In genomic region chr2:46193356-46193755, GRCh38 we compare ENCODE assay signal across 24 cellular contexts.
DNase-seq lines count a peak whose midpoint lies in the region; ATAC-seq, FAIRE-seq and TF ChIP-seq lines count a peak whose summit lies in the region.
"Had no signal": no experiment of that assay in that cellular context is flagged by ENCODE, and none has a peak within 500 bp of the region (broad histone marks: within the 10 kb centered on the region; RNA-seq: fewer than 3 reads in every experiment).

No MANE protein-coding gene starts in this region.

- H3K9me3 ChIP-seq in KOPT-K1 (ENCODE audit: insufficient read depth, low read length, poor library complexity, severe bottlenecking) (no peaks in the 10 kb centered on the region), HepG2 (ENCODE audit: low read length) (no peaks in the 10 kb centered on the region), sigmoid colon (no peaks in the 10 kb centered on the region)
- H3K9me3 ChIP-seq: BLaER1 treated with 17β-estradiol and CSF1 and Interleukin-3, amounts not matched to agents 10 nM and 100 nM; SJSA1 had no signal

- peaks cover 9% of the 10 kb centered on the region for H3K4me1 Mint-ChIP-seq in activated CD4-positive, alpha-beta T cell treated with anti-CD3 and anti-CD28 coated beads, Interleukin-2, amount 10 ng/mL, durations not matched to agents 24 days and 14 days
- H3K4me1 Mint-ChIP-seq in activated CD4-positive, alpha-beta T cell treated with anti-CD3 and anti-CD28 coated beads for 36 hours = peaks cover 4% of the 10 kb centered on the region
- peaks cover 3% of the 10 kb centered on the region for H3K4me1 Mint-ChIP-seq in activated naive CD4-positive, alpha-beta T cell treated with anti-CD3 and anti-CD28 coated beads for 36 hours (ENCODE audit: low read depth)

- 10% methylated on average over 4 of the region's 4 CpGs for WGBS in HepG2 (ENCODE audit: low lambda C conversion rate)
- WGBS in sigmoid colon, 2 donors = 83 to 90% methylated on average over 4 of the region's 4 CpGs

- no peak for TF ChIP-seq EP300 in HepG2 (IDR thresholded peaks at IDR 0.05; ENCODE audit: low read depth in 2 of 2, low read length in 2 of 2)
- no peak for TF ChIP-seq EP300 in HepG2 (CRISPR knock-in tag; IDR thresholded peaks at IDR 0.05; ENCODE audit: borderline replicate concordance)
- no peak for TF ChIP-seq EP300 in sigmoid colon (IDR thresholded peaks at IDR 0.05)

- H3K4me3 Mint-ChIP-seq in activated CD4-positive, alpha-beta T cell treated with anti-CD3 and anti-CD28 coated beads, Interleukin-2, amount 10 ng/mL, durations not matched to agents 24 days and 14 days = no peak overlapping the region
- H3K4me3 Mint-ChIP-seq in activated CD4-positive, alpha-beta T cell treated with anti-CD3 and anti-CD28 coated beads for 36 hours = no peak overlapping the region
- H3K4me3 Mint-ChIP-seq in activated naive CD4-positive, alpha-beta T cell treated with anti-CD3 and anti-CD28 coated beads for 36 hours = no peak overlapping the region
- H3K4me3 Mint-ChIP-seq: CD4-positive, alpha-beta memory T cell had no signal

- POLR2A ChIA-PET in activated CD4-positive, alpha-beta T cell treated with anti-CD3 and anti-CD28 coated beads for 36 hours (lab: Charles Lee) = no interaction called here
- POLR2A ChIA-PET in HepG2 (lab: Yijun Ruan, JAX) = no interaction called here

- no peak overlapping the region for H3K27ac Mint-ChIP-seq in activated CD4-positive, alpha-beta T cell treated with anti-CD3 and anti-CD28 coated beads, Interleukin-2, amount 10 ng/mL, durations not matched to agents 24 days and 14 days
- H3K27ac Mint-ChIP-seq in activated CD4-positive, alpha-beta T cell treated with anti-CD3 and anti-CD28 coated beads for 36 hours = no peak overlapping the region
- no peak overlapping the region for H3K27ac Mint-ChIP-seq in activated naive CD4-positive, alpha-beta T cell treated with anti-CD3 and anti-CD28 coated beads for 36 hours

- TF ChIP-seq POLR2A in HepG2 (IDR thresholded peaks at IDR 0.05; ENCODE audit: insufficient read depth in 1 of 2, low read depth in 2 of 2, low read length in 2 of 2) (no peak), sigmoid colon (IDR thresholded peaks at IDR 0.05) (no peak)

- no peaks in the 10 kb centered on the region for H3K79me2 ChIP-seq in HepG2 (ENCODE audit: insufficient read depth, low read length)

- H3K27me3 Mint-ChIP-seq in activated CD4-positive, alpha-beta T cell treated with anti-CD3 and anti-CD28 coated beads, Interleukin-2, amount 10 ng/mL, durations not matched to agents 24 days and 14 days = peaks cover 2% of the 10 kb centered on the region
- no peaks in the 10 kb centered on the region for H3K27me3 Mint-ChIP-seq in activated CD4-positive, alpha-beta T cell treated with anti-CD3 and anti-CD28 coated beads for 36 hours
- peaks cover 2% of the 10 kb centered on the region for H3K27me3 Mint-ChIP-seq in activated naive CD4-positive, alpha-beta T cell treated with anti-CD3 and anti-CD28 coated beads for 36 hours (ENCODE audit: low read depth)
- H3K27me3 Mint-ChIP-seq: CD4-positive, alpha-beta memory T cell had no signal

- no peak for TF ChIP-seq RAD21 in HepG2 (CRISPR knock-in tag; IDR thresholded peaks at IDR 0.05)

- no peak overlapping the region for H2AFZ ChIP-seq in HepG2 (ENCODE audit: low read length)

- TF ChIP-seq CTCF in HepG2 (CRISPR knock-in tag; IDR thresholded peaks at IDR 0.05) = no peak
- TF ChIP-seq CTCF in sigmoid colon (IDR thresholded peaks at IDR 0.05) = no peak

- intact Hi-C loops in activated CD4-positive, alpha-beta T cell treated with anti-CD3 and anti-CD28 coated beads, Interleukin-2, amount 10 ng/mL, durations not matched to agents 24 days and 14 days (cut with micrococcal nuclease) = no loop called here
- intact Hi-C loops in activated CD4-positive, alpha-beta T cell treated with anti-CD3 and anti-CD28 coated beads for 36 hours (cut with DNase I, micrococcal nuclease) = no loop called here
- intact Hi-C loops in HepG2 (cut with micrococcal nuclease; ENCODE audit: unreplicated experiment) (no loop called here), sigmoid colon (cut with DNase I) (no loop called here)
- intact Hi-C loops in activated naive CD4-positive, alpha-beta T cell treated with anti-CD3 and anti-CD28 coated beads for 36 hours (cut with micrococcal nuclease) = no loop called here

- no peak for FAIRE-seq in HepG2 (lab: Jason Lieb, UNC)
- FAIRE-seq: GM12892 had no signal

- H3K36me3 ChIP-seq in KOPT-K1 (ENCODE audit: insufficient read depth, low read length) = no peaks in the 10 kb centered on the region
- H3K36me3 ChIP-seq in HepG2 (replicated peaks in 1 of 2; ENCODE audit: control insufficient read depth in 1 of 2, insufficient read depth in 2 of 2, low read length in 2 of 2) = no peaks in the 10 kb centered on the region
- H3K36me3 ChIP-seq in sigmoid colon = no peaks in the 10 kb centered on the region
- H3K36me3 ChIP-seq: SJSA1 had no signal

- no peak overlapping the region for H3K9ac ChIP-seq in HepG2 (ENCODE audit: insufficient read depth, low read depth, low read length)
- H3K9ac ChIP-seq: BLaER1 treated with 17β-estradiol and CSF1 and Interleukin-3, amounts not matched to agents 10 nM and 100 nM had no signal

- peak; percentile 34 for DNase-seq in activated CD4-positive, alpha-beta T cell treated with anti-CD3 and anti-CD28 coated beads, Interleukin-2, amount 10 ng/mL, durations not matched to agents 24 days and 14 days
- no peak for DNase-seq in activated CD4-positive, alpha-beta T cell treated with anti-CD3 and anti-CD28 coated beads for 36 hours
- no peak for DNase-seq in HepG2 (ENCODE audit: low spot score)
- DNase-seq in sigmoid colon = no peak
- no peak for DNase-seq in activated naive CD4-positive, alpha-beta T cell treated with anti-CD3 and anti-CD28 coated beads for 36 hours
- DNase-seq: 8988T; CD4-positive, alpha-beta memory T cell; DND-41; Kasumi-1; MM.1S; NCI-H1048; NCI-H1436; NCI-H187 treated with DMSO at 0.1 percent for 48 hours; NCI-H226; NCI-H524 treated with DMSO at 0.1 percent for 48 hours; NCI-H82; SW 1271 had no signal

- no peaks in the 10 kb centered on the region for H4K20me1 ChIP-seq in HepG2 (ENCODE audit: insufficient read depth, low read length)
- H4K20me1 ChIP-seq: BLaER1 treated with 17β-estradiol and CSF1 and Interleukin-3, amounts not matched to agents 10 nM and 100 nM had no signal

- CTCF ChIA-PET in activated CD4-positive, alpha-beta T cell treated with anti-CD3 and anti-CD28 coated beads for 36 hours (lab: Charles Lee) = interaction anchor here (0.6 to 1.5 kb wide), 2 partner anchors 17 to 130 kb away, joined by 3 read pairs; no protein-coding TSS in a partner anchor
- CTCF ChIA-PET in HepG2 (lab: Yijun Ruan, JAX; ENCODE audit: low intra/inter-chr PET ratio, low total read pairs) = no interaction called here
- CTCF ChIA-PET in activated naive CD4-positive, alpha-beta T cell treated with anti-CD3 and anti-CD28 coated beads for 36 hours (lab: Charles Lee) = interaction anchor here (0.8 kb wide), 1 partner anchor 243 kb away, joined by 4 read pairs; no protein-coding TSS in a partner anchor

- H3K4me3 ChIP-seq in HepG2 (replicated peaks in 1 of 3; ENCODE audit: insufficient read depth in 1 of 3, low read depth in 2 of 3, low read length in 3 of 3) (no peak overlapping the region), sigmoid colon (no peak overlapping the region)
- H3K4me3 ChIP-seq: BLaER1 treated with 17β-estradiol and CSF1 and Interleukin-3, amounts not matched to agents 10 nM and 100 nM; SJSA1 had no signal

- H3K36me3 Mint-ChIP-seq in activated CD4-positive, alpha-beta T cell treated with anti-CD3 and anti-CD28 coated beads, Interleukin-2, amount 10 ng/mL, durations not matched to agents 24 days and 14 days (ENCODE audit: low read depth) = no peaks in the 10 kb centered on the region
- no peaks in the 10 kb centered on the region for H3K36me3 Mint-ChIP-seq in activated CD4-positive, alpha-beta T cell treated with anti-CD3 and anti-CD28 coated beads for 36 hours (ENCODE audit: low read depth)
- peaks cover 2% of the 10 kb centered on the region for H3K36me3 Mint-ChIP-seq in activated naive CD4-positive, alpha-beta T cell treated with anti-CD3 and anti-CD28 coated beads for 36 hours (ENCODE audit: low read depth)
- H3K36me3 Mint-ChIP-seq: CD4-positive, alpha-beta memory T cell had no signal

- H3K4me2 ChIP-seq in HepG2 (ENCODE audit: low read depth, low read length) = no peak overlapping the region

- no peak for ATAC-seq in activated CD4-positive, alpha-beta T cell treated with anti-CD3 and anti-CD28 coated beads for 36 hours
- ATAC-seq in HepG2 = peak; percentile 16; the same call in 1 of the 3 replicates
- no peak for ATAC-seq in GM21367 (IDR thresholded peaks at IDR 0.05; ENCODE audit: unreplicated experiment)
- ATAC-seq in HG02623 (IDR thresholded peaks at IDR 0.05; ENCODE audit: unreplicated experiment) = no peak
- ATAC-seq: Right ventricle myocardium inferior had no signal

- H3K4me1 ChIP-seq in HepG2 (ENCODE audit: insufficient read depth, low read length) (peaks cover 16% of the 10 kb centered on the region), sigmoid colon (peaks cover 0 to 24% (median 12%) of the 10 kb centered on the region in 4 donors)

- H3K9me3 Mint-ChIP-seq in activated CD4-positive, alpha-beta T cell treated with anti-CD3 and anti-CD28 coated beads, Interleukin-2, amount 10 ng/mL, durations not matched to agents 24 days and 14 days = no peaks in the 10 kb centered on the region
- H3K9me3 Mint-ChIP-seq in activated CD4-positive, alpha-beta T cell treated with anti-CD3 and anti-CD28 coated beads for 36 hours (ENCODE audit: low read depth) = no peaks in the 10 kb centered on the region
- no peaks in the 10 kb centered on the region for H3K9me3 Mint-ChIP-seq in activated naive CD4-positive, alpha-beta T cell treated with anti-CD3 and anti-CD28 coated beads for 36 hours
- H3K9me3 Mint-ChIP-seq: CD4-positive, alpha-beta memory T cell had no signal

- peak overlapping the region; percentile 9 for H3K27ac ChIP-seq in KOPT-K1 (ENCODE audit: low read depth, low read length, poor library complexity, severe bottlenecking)
- H3K27ac ChIP-seq in HepG2 (ENCODE audit: extremely low read length, insufficient read depth, low read length) = no peak overlapping the region
- peak overlapping the region in 3 of 4 donors; percentile 36 to 39 (median 37) for H3K27ac ChIP-seq in sigmoid colon
- H3K27ac ChIP-seq: BLaER1 treated with 17β-estradiol and CSF1 and Interleukin-3, amounts not matched to agents 10 nM and 100 nM; SJSA1 had no signal

- H3K27me3 ChIP-seq in HepG2 (ENCODE audit: control insufficient read depth in 1 of 2, insufficient read depth in 2 of 2, low read length in 2 of 2) = peaks cover 1 to 7% of the 10 kb centered on the region in 2 experiments; a peak in 3 of 5 replicates
- no peaks in the 10 kb centered on the region for H3K27me3 ChIP-seq in sigmoid colon
- H3K27me3 ChIP-seq: BLaER1 treated with 17β-estradiol and CSF1 and Interleukin-3, amounts not matched to agents 10 nM and 100 nM; SJSA1 had no signal

- BruUV-seq in HepG2 (replicated peaks; lab: Mats Ljungman, UMichigan) = no TSS peak

- in situ Hi-C loops in HepG2 (cut with HindIII; ENCODE audit: extremely low pct_ligation_motif_present, low pct_unique_long_range_greater_than_20kb) = no loop called here

TF ChIP-seq in HepG2, 621 proteins besides CTCF, POLR2A, EP300 and RAD21:
- TF ChIP-seq NFE2L2 (IDR thresholded peaks at IDR 0.05; ENCODE audit: low read length) (no peak), HIVEP1 (CRISPR knock-in tag; IDR thresholded peaks at IDR 0.05) (no peak)
